21 cellular contexts compared by ENCODE assay signal in genomic region chr17:6442775-6443174, GRCh38. TPM values are rescaled to one million over a fixed set of nuclear protein-coding genes. Genes with fewer than 3 reads are reported as not detected.
"Had no signal": no experiment of that assay in that cellular context is flagged by ENCODE, and none has a peak within 500 bp of the region (broad histone marks: within the 10 kb centered on the region; RNA-seq: fewer than 3 reads in every experiment).

No MANE protein-coding gene starts in this region.

- H3K27me3 ChIP-seq: brain microvascular endothelial cell had no signal

- H3K36me3 Mint-ChIP-seq: naive thymus-derived CD8-positive, alpha-beta T cell had no signal

- H3K36me3 ChIP-seq: brain microvascular endothelial cell had no signal

- H3K9me3 Mint-ChIP-seq: activated CD4-positive, alpha-beta T cell treated with anti-CD3 and anti-CD28 coated beads, Interleukin-2, amount 10 ng/mL, durations not matched to agents 24 days and 14 days; activated naive CD4-positive, alpha-beta T cell treated with anti-CD3 and anti-CD28 coated beads, Interleukin-2, amount 50 U/mL, for 72 hours; naive thymus-derived CD8-positive, alpha-beta T cell; type B pancreatic cell had no signal

- DNase-seq: activated CD4-positive, alpha-beta T cell treated with anti-CD3 and anti-CD28 coated beads, Interleukin-2, amount 10 ng/mL, durations not matched to agents 24 days and 14 days; activated effector memory CD4-positive, alpha-beta T cell treated with anti-CD3 and anti-CD28 coated beads, Interleukin-2, amount 50 U/mL, for 16 hours; activated T-cell treated with anti-CD3 and anti-CD28 coated beads for 4 hours; amniotic stem cell; brain microvascular endothelial cell; effector memory CD4-positive, alpha-beta T cell; left colon; stimulated activated CD4-positive, alpha-beta T cell treated with anti-CD3 and anti-CD28 coated beads, Interleukin-2, amount 100 ng/mL, for 24 hours; stimulated activated naive CD4-positive, alpha-beta T cell treated with Interleukin-2 at 50 U/mL for 16 hours; T1000 had no signal

RNA-seq across cellular contexts. Expression of gene PIMREG, which starts 1.5 kb away (rescaled TPM):
- total RNA-seq: mononuclear cell; naive thymus-derived CD8-positive, alpha-beta T cell; sciatic nerve had no signal

RNA-seq across cellular contexts. Expression of gene AIPL1, which starts 7.9 kb away (rescaled TPM):
- total RNA-seq: activated CD4-positive, alpha-beta T cell treated with anti-CD3 and anti-CD28 coated beads, Interleukin-2, amount 10 ng/mL, durations not matched to agents 24 days and 14 days; activated CD8-positive, alpha-beta memory T cell treated with anti-CD3 and anti-CD28 coated beads for 36 hours; activated naive CD4-positive, alpha-beta T cell treated with anti-CD3 and anti-CD28 coated beads, Interleukin-2, amount 50 U/mL, for 72 hours; epithelial cell of proximal tubule; glomerular endothelial cell; left colon; lung; naive thymus-derived CD8-positive, alpha-beta T cell; osteocyte; pulmonary artery endothelial cell; sciatic nerve had no signal
- polyA plus RNA-seq: lung; naive thymus-derived CD8-positive, alpha-beta T cell had no signal
